ENCODE assay signal across 20 cellular contexts in the genomic region with DNA sequence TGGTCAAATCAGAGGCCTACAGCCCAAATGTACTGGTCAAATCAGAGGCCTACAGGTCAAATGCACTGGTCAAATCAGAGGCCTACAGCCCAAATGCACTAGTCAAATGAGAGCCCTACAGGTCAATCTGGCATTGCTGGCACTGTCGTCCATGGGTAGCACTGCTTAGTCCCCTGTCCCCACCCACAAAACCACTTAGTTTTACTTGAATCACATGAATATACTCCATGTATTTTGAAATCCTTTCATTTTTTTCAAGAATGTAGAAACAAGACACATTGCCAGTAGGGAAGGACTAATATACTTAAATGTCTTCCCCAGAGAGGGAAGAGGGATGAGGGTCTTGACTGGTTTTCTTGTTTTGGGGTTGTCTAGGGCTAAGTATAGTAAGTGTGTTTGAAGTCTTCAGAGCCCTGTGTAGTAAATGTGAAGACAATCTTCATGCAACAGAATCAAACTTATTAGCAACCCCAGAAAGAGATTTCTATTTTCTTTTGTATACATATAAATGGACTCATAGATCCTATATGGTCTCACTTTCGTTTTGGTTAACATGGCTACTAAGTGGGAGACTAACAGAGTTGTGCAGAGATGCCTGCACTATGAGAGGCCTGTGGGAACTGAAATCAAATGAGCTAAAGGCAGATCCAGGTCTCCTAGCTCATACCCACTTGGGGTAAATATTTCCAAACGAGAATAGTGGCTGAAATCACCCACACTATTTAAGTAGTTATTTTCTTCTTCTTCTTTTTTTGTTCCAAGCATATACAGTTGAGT. TPM values are rescaled to one million over a fixed set of nuclear protein-coding genes. Genes with fewer than 3 reads are reported as not detected.
DNase-seq lines count a peak whose midpoint lies in the region; ATAC-seq and TF ChIP-seq lines count a peak whose summit lies in the region.
"Had no signal": no experiment of that assay in that cellular context is flagged by ENCODE, and none has a peak within 500 bp of the region (broad histone marks: within the 10 kb centered on the region; RNA-seq: fewer than 3 reads in every experiment).

No MANE protein-coding gene starts in this region.

- H3K36me3 Mint-ChIP-seq in activated naive CD8-positive, alpha-beta T cell treated with anti-CD3 and anti-CD28 coated beads, Interleukin-2, amount 10 ng/mL, durations not matched to agents 7 days and 5 days = peaks cover 39% of the 10 kb centered on the region
- H3K36me3 Mint-ChIP-seq in activated naive CD8-positive, alpha-beta T cell treated with anti-CD3 and anti-CD28 coated beads for 36 hours = peaks cover 15% of the 10 kb centered on the region

- H3K4me3 ChIP-seq in DND-41 (ENCODE audit: low read depth in 1 of 2, low read length in 2 of 2) (no peak overlapping the region), Peyer's patch (no peak overlapping the region)
- H3K4me3 ChIP-seq: GM23248 had no signal

- no peak for TF ChIP-seq POLR2A in Peyer's patch (IDR thresholded peaks at IDR 0.05)

- TF ChIP-seq CTCF in DND-41 (IDR thresholded peaks at IDR 0.05; ENCODE audit: borderline replicate concordance, extremely low read depth, low read length, poor library complexity, severe bottlenecking) (no peak), Peyer's patch (IDR thresholded peaks at IDR 0.05) (no peak)

- no peak overlapping the region for H3K4me3 Mint-ChIP-seq in activated naive CD8-positive, alpha-beta T cell treated with anti-CD3 and anti-CD28 coated beads, Interleukin-2, amount 10 ng/mL, durations not matched to agents 7 days and 5 days
- no peak overlapping the region for H3K4me3 Mint-ChIP-seq in activated naive CD8-positive, alpha-beta T cell treated with anti-CD3 and anti-CD28 coated beads for 36 hours
- H3K4me3 Mint-ChIP-seq: CD14-positive monocyte had no signal

- H4K20me1 ChIP-seq in DND-41 (ENCODE audit: insufficient read depth, low read length) = no peaks in the 10 kb centered on the region

- no peak overlapping the region for H3K27ac Mint-ChIP-seq in activated naive CD8-positive, alpha-beta T cell treated with anti-CD3 and anti-CD28 coated beads, Interleukin-2, amount 10 ng/mL, durations not matched to agents 7 days and 5 days
- no peak overlapping the region for H3K27ac Mint-ChIP-seq in activated naive CD8-positive, alpha-beta T cell treated with anti-CD3 and anti-CD28 coated beads for 36 hours
- H3K27ac Mint-ChIP-seq: CD14-positive monocyte had no signal

- H3K27me3 Mint-ChIP-seq in activated naive CD8-positive, alpha-beta T cell treated with anti-CD3 and anti-CD28 coated beads, Interleukin-2, amount 10 ng/mL, durations not matched to agents 7 days and 5 days = no peaks in the 10 kb centered on the region
- no peaks in the 10 kb centered on the region for H3K27me3 Mint-ChIP-seq in activated naive CD8-positive, alpha-beta T cell treated with anti-CD3 and anti-CD28 coated beads for 36 hours

- H3K36me3 ChIP-seq in DND-41 (ENCODE audit: insufficient read depth, low read length) (peaks cover 50% of the 10 kb centered on the region; the same call in 1 of the 2 replicates), Peyer's patch (peaks cover 0 to 49% (median 0%) of the 10 kb centered on the region in 3 donors)

- no peak overlapping the region for H3K4me2 ChIP-seq in DND-41 (ENCODE audit: insufficient read depth, low read length)
- H3K4me2 ChIP-seq: KMS-11 had no signal

- H3K9me3 Mint-ChIP-seq in activated naive CD8-positive, alpha-beta T cell treated with anti-CD3 and anti-CD28 coated beads, Interleukin-2, amount 10 ng/mL, durations not matched to agents 7 days and 5 days = no peaks in the 10 kb centered on the region
- H3K9me3 Mint-ChIP-seq in activated naive CD8-positive, alpha-beta T cell treated with anti-CD3 and anti-CD28 coated beads for 36 hours = no peaks in the 10 kb centered on the region

- POLR2A ChIA-PET in activated naive CD8-positive, alpha-beta T cell treated with anti-CD3 and anti-CD28 coated beads, Interleukin-2, amount 10 ng/mL, durations not matched to agents 7 days and 5 days (lab: Charles Lee) = no interaction called here

- ATAC-seq in activated naive CD8-positive, alpha-beta T cell treated with anti-CD3 and anti-CD28 coated beads, Interleukin-2, amount 10 ng/mL, durations not matched to agents 7 days and 5 days (ENCODE audit: low read depth) = peak; percentile 73
- ATAC-seq in DND-41 (ENCODE audit: insufficient read depth, low read depth) = peak; percentile 76
- no peak for ATAC-seq in GM19397 (IDR thresholded peaks at IDR 0.05; ENCODE audit: unreplicated experiment)
- ATAC-seq: SK-N-SH treated with all-trans-retinoic acid at 6 μM for 48 hours had no signal

- no peak overlapping the region for H3K9ac ChIP-seq in DND-41 (ENCODE audit: low read depth, low read length)
- H3K9ac ChIP-seq: GM23248, KMS-11 had no signal

- DNase-seq in activated naive CD8-positive, alpha-beta T cell treated with anti-CD3 and anti-CD28 coated beads, Interleukin-2, amount 10 ng/mL, durations not matched to agents 7 days and 5 days = no peak
- DNase-seq in activated naive CD8-positive, alpha-beta T cell treated with anti-CD3 and anti-CD28 coated beads for 36 hours = no peak
- DNase-seq in DND-41 (no peak), NAMALWA (ENCODE audit: low spot score) (peak; percentile 12), AG20443 (ENCODE audit: low spot score) (no peak), Peyer's patch (no peak)
- DNase-seq: BE2C, GM23248, H7, NCI-H1105, NCI-H1436 treated with DMSO at 0.1 percent for 48 hours, NCI-H1930, NCI-H2107, NCI-H446, NCI-H524 treated with DMSO at 0.1 percent for 48 hours, NCI-H774 had no signal

- H3K4me1 ChIP-seq in DND-41 (ENCODE audit: insufficient read depth, low read length) (no peaks in the 10 kb centered on the region), Peyer's patch (no peaks in the 10 kb centered on the region)
- H3K4me1 ChIP-seq: BE2C had no signal

- H3K4me1 Mint-ChIP-seq in activated naive CD8-positive, alpha-beta T cell treated with anti-CD3 and anti-CD28 coated beads, Interleukin-2, amount 10 ng/mL, durations not matched to agents 7 days and 5 days = peaks cover 2% of the 10 kb centered on the region
- H3K4me1 Mint-ChIP-seq in activated naive CD8-positive, alpha-beta T cell treated with anti-CD3 and anti-CD28 coated beads for 36 hours = no peaks in the 10 kb centered on the region

- H3K79me2 ChIP-seq in DND-41 (ENCODE audit: insufficient read depth, low read length) = no peaks in the 10 kb centered on the region

- no peak overlapping the region for H2AFZ ChIP-seq in DND-41 (ENCODE audit: low read depth, low read length)
- H2AFZ ChIP-seq: GM23248 had no signal

- H3K27me3 ChIP-seq in DND-41 (ENCODE audit: insufficient read depth, low read length, poor library complexity) (no peaks in the 10 kb centered on the region), Peyer's patch (no peaks in the 10 kb centered on the region)
- H3K27me3 ChIP-seq: BE2C had no signal

- H3K27ac ChIP-seq in DND-41 (ENCODE audit: low read length) (no peak overlapping the region), Peyer's patch (no peak overlapping the region)
- H3K27ac ChIP-seq: GM23248, KMS-11 had no signal

- H3K9me3 ChIP-seq in DND-41 (ENCODE audit: insufficient read depth, low read length, severe bottlenecking) = no peaks in the 10 kb centered on the region
- H3K9me3 ChIP-seq in Peyer's patch = no peaks in the 10 kb centered on the region
- H3K9me3 ChIP-seq: BE2C had no signal

RNA-seq across cellular contexts. Expression of gene DCUN1D1, which starts 38.3 kb away (rescaled TPM):
- total RNA-seq in activated naive CD8-positive, alpha-beta T cell treated with anti-CD3 and anti-CD28 coated beads, Interleukin-2, amount 10 ng/mL, durations not matched to agents 7 days and 5 days = 10 to 100 TPM; 68.2 to 69.7 TPM
- total RNA-seq in activated naive CD8-positive, alpha-beta T cell treated with anti-CD3 and anti-CD28 coated beads for 36 hours = 10 to 100 TPM; 52.7 to 53.8 TPM
- total RNA-seq in Peyer's patch = 10 to 100 TPM; 11.2 to 27.2 (median 19.9) TPM
